In genomic region chr15:64222573-64223361, GRCh38 we compare ENCODE assay signal across 1 cellular context.
TF ChIP-seq lines count a peak whose summit lies in the region.

No MANE protein-coding gene starts in this region.

TF ChIP-seq in GM23338, 12 proteins besides CTCF, POLR2A, EP300 and RAD21:
- TF ChIP-seq ZNF462 (CRISPR knock-in tag; IDR thresholded peaks at IDR 0.05) (no peak), CREB1 (CRISPR knock-in tag; IDR thresholded peaks at IDR 0.05; ENCODE audit: low read depth) (no peak), JUNB (IDR thresholded peaks at IDR 0.05; ENCODE audit: unreplicated experiment) (no peak), STAT1 (IDR thresholded peaks at IDR 0.05; ENCODE audit: unreplicated experiment) (no peak), ETS1 (IDR thresholded peaks at IDR 0.05) (no peak), ZNF331 (CRISPR knock-in tag; IDR thresholded peaks at IDR 0.05; ENCODE audit: low read depth) (no peak), EZH2phosphoT487 (IDR thresholded peaks at IDR 0.05; ENCODE audit: unreplicated experiment) (no peak), POLR2AphosphoS5 (IDR thresholded peaks at IDR 0.05; ENCODE audit: low read depth) (no peak), EZH2 (IDR thresholded peaks at IDR 0.05; ENCODE audit: low read depth, unreplicated experiment) (no peak), ZNF114 (CRISPR knock-in tag; IDR thresholded peaks at IDR 0.05) (no peak), NANOG (IDR thresholded peaks at IDR 0.05; ENCODE audit: borderline replicate concordance) (no peak), REST (IDR thresholded peaks at IDR 0.05; ENCODE audit: unreplicated experiment) (no peak)
